17 cellular contexts compared by ENCODE assay signal in genomic region chr12:101885912-101886561, GRCh38. TPM values are rescaled to one million over a fixed set of nuclear protein-coding genes. Genes with fewer than 3 reads are reported as not detected.
DNase-seq lines count a peak whose midpoint lies in the region; ATAC-seq lines count a peak whose summit lies in the region.
"Had no signal": no experiment of that assay in that cellular context is flagged by ENCODE, and none has a peak within 500 bp of the region (broad histone marks: within the 10 kb centered on the region; RNA-seq: fewer than 3 reads in every experiment).

No MANE protein-coding gene starts in this region.

- H3K9me3 Mint-ChIP-seq in stimulated activated effector memory CD8-positive, alpha-beta T cell treated with anti-CD3 and anti-CD28 coated beads, Interleukin-12 subunit alpha, Interleukin-12 subunit beta, amount 100 ng/mL, for 72 hours = no peaks in the 10 kb centered on the region
- H3K9me3 Mint-ChIP-seq: activated CD4-positive, alpha-beta T cell treated with anti-CD3 and anti-CD28 coated beads, Interleukin-2, amount 10 ng/mL, durations not matched to agents 7 days and 5 days; CD4-positive, alpha-beta T cell; GM23338 had no signal

- in situ Hi-C loops in Caki2 (cut with HindIII; ENCODE audit: low pct_unique_long_range_greater_than_20kb, low sequenced_read_pairs) = no loop called here

- no peaks in the 10 kb centered on the region for H3K36me3 Mint-ChIP-seq in stimulated activated effector memory CD8-positive, alpha-beta T cell treated with anti-CD3 and anti-CD28 coated beads, Interleukin-12 subunit alpha, Interleukin-12 subunit beta, amount 100 ng/mL, for 72 hours

- H3K4me3 Mint-ChIP-seq in stimulated activated effector memory CD8-positive, alpha-beta T cell treated with anti-CD3 and anti-CD28 coated beads, Interleukin-12 subunit alpha, Interleukin-12 subunit beta, amount 100 ng/mL, for 72 hours = no peak overlapping the region
- H3K4me3 Mint-ChIP-seq: activated CD4-positive, alpha-beta T cell treated with anti-CD3 and anti-CD28 coated beads, Interleukin-2, amount 10 ng/mL, durations not matched to agents 7 days and 5 days; CD4-positive, alpha-beta T cell; GM23338 had no signal

- H3K27ac Mint-ChIP-seq in stimulated activated effector memory CD8-positive, alpha-beta T cell treated with anti-CD3 and anti-CD28 coated beads, Interleukin-12 subunit alpha, Interleukin-12 subunit beta, amount 100 ng/mL, for 72 hours = no peak overlapping the region
- H3K27ac Mint-ChIP-seq: activated CD4-positive, alpha-beta T cell treated with anti-CD3 and anti-CD28 coated beads, Interleukin-2, amount 10 ng/mL, durations not matched to agents 7 days and 5 days; CD4-positive, alpha-beta T cell; GM23338 had no signal

- peaks cover 18% of the 10 kb centered on the region for H3K4me1 Mint-ChIP-seq in stimulated activated effector memory CD8-positive, alpha-beta T cell treated with anti-CD3 and anti-CD28 coated beads, Interleukin-12 subunit alpha, Interleukin-12 subunit beta, amount 100 ng/mL, for 72 hours
- H3K4me1 Mint-ChIP-seq: GM23338 had no signal

- DNase-seq in Caki2 (ENCODE audit: low read depth) = peak; percentile 14
- no peak for DNase-seq in stimulated activated effector memory CD8-positive, alpha-beta T cell treated with anti-CD3 and anti-CD28 coated beads, Interleukin-12 subunit alpha, Interleukin-12 subunit beta, amount 100 ng/mL, for 72 hours (ENCODE audit: low spot score in 2 of 2)
- DNase-seq in GF-D8 (lab: John Stamatoyannopoulos, UW) = no peak
- no peak for DNase-seq in DMS53 treated with DMSO at 0.1 percent for 48 hours (lab: John Stamatoyannopoulos, UW; ENCODE audit: unreplicated experiment)
- DNase-seq in NCI-H2196 (lab: John Stamatoyannopoulos, UW; ENCODE audit: unreplicated experiment) = no peak
- DNase-seq: activated CD4-positive, alpha-beta T cell treated with anti-CD3 and anti-CD28 coated beads, Interleukin-2, amount 10 ng/mL, durations not matched to agents 7 days and 5 days; activated T-cell treated with anti-CD3 and anti-CD28 coated beads, Interleukin-2, amount 50 U/mL, for 1 hour; CD4-positive, alpha-beta T cell; effector memory CD4-positive, alpha-beta T cell; foreskin keratinocyte; stimulated activated CD4-positive, alpha-beta T cell treated with anti-CD3 and anti-CD28 coated beads, Interleukin-4, amount 100 ng/mL, for 24 hours; T1000; uterus had no signal

- ATAC-seq in GM19438 (IDR thresholded peaks at IDR 0.05; ENCODE audit: low read depth, unreplicated experiment) (peak; percentile 62), HG02840 (IDR thresholded peaks at IDR 0.05; ENCODE audit: low FRiP score, unreplicated experiment) (peak; percentile 64), HG03521 (IDR thresholded peaks at IDR 0.05; ENCODE audit: unreplicated experiment) (peak; percentile 62)
- no peak for ATAC-seq in stimulated activated effector memory CD8-positive, alpha-beta T cell treated with anti-CD3 and anti-CD28 coated beads, Interleukin-12 subunit alpha, Interleukin-12 subunit beta, amount 100 ng/mL, for 72 hours
- ATAC-seq: foreskin keratinocyte, GM23338 had no signal

RNA-seq across cellular contexts. Expression of gene DRAM1, which starts 8.7 kb away (rescaled TPM):
- total RNA-seq in Caki2 (2014; rRNA removed; shearing (Covaris generic); ENCODE audit: low replicate concordance) = 54.1 and 62.0 TPM in 2 replicates

RNA-seq across cellular contexts. Expression of gene GNPTAB, which starts 55.3 kb away (rescaled TPM):
- total RNA-seq in Caki2 (2014; rRNA removed; shearing (Covaris generic); ENCODE audit: low replicate concordance) = 13.6 and 19.5 TPM in 2 replicates
